In genomic region chr2:132268533-132269518, GRCh38 we compare ENCODE assay signal across 8 cellular contexts.
DNase-seq lines count a peak whose midpoint lies in the region; TF ChIP-seq lines count a peak whose summit lies in the region.
"Not testable (repeated sequence)": the region's sequence is repeated elsewhere in the genome, so short reads cannot be mapped to it uniquely, and the experiment has no call there.

No MANE protein-coding gene starts in this region.

- TF ChIP-seq CTCF in DOHH2 (IDR thresholded peaks at IDR 0.05; ENCODE audit: low read depth, low read length, poor library complexity, severe bottlenecking) = peak; percentile 61
- TF ChIP-seq CTCF in endothelial cell (IDR thresholded peaks at IDR 0.05; ENCODE audit: unreplicated experiment) = peak; percentile 47

- DNase-seq in HPDE6-E6E7 (ENCODE audit: extremely low spot score) = peak; percentile 33
- DNase-seq in T follicular helper cell (ENCODE audit: low read depth) = peak; percentile 54
- peak; percentile 84 for DNase-seq in activated effector memory CD4-positive, alpha-beta T cell treated with anti-CD3 and anti-CD28 coated beads, Interleukin-2, amount 50 U/mL, for 16 hours
- DNase-seq in endothelial cell (ENCODE audit: low spot score) = peak; percentile 78
- peak; percentile 21 for DNase-seq in inferior parietal cortex (ENCODE audit: extremely low spot score)
- peak; percentile 11 for DNase-seq in pons (ENCODE audit: low spot score)
- peak; percentile 18 for DNase-seq in superior temporal gyrus (ENCODE audit: extremely low spot score)

- not testable (repeated sequence) for H3K36me3 Mint-ChIP-seq in endothelial cell (ENCODE audit: low read depth, unreplicated experiment)

- not testable (repeated sequence) for H3F3A ChIP-seq in DOHH2 (ENCODE audit: control insufficient read depth, insufficient read depth)

- H3K9me2 ChIP-seq in DOHH2 (replicated peaks; ENCODE audit: control insufficient read depth, low read length) = not testable (repeated sequence)

- not testable (repeated sequence) for H3K9me3 Mint-ChIP-seq in endothelial cell (ENCODE audit: unreplicated experiment)

- H3K79me2 ChIP-seq in DOHH2 (ENCODE audit: control insufficient read depth, low read length) = not testable (repeated sequence)

- peak overlapping the region; percentile 92 for H3K27ac Mint-ChIP-seq in endothelial cell (ENCODE audit: unreplicated experiment)

- H3K4me1 ChIP-seq in DOHH2 (ENCODE audit: control insufficient read depth, low read length) = peaks cover 48% of the 10 kb centered on the region

- not testable (repeated sequence) for H3K9me3 ChIP-seq in DOHH2 (ENCODE audit: control insufficient read depth, insufficient read depth, low read length)

- peak overlapping the region; percentile 72 for H3K4me3 Mint-ChIP-seq in endothelial cell (ENCODE audit: unreplicated experiment)

- H3K27ac ChIP-seq in DOHH2 (ENCODE audit: low read depth, low read length) = peak overlapping the region; percentile 47

- H3K27me3 ChIP-seq in DOHH2 (ENCODE audit: control insufficient read depth, low read length) = not testable (repeated sequence)

- H3K36me3 ChIP-seq in DOHH2 (ENCODE audit: control insufficient read depth, low read length) = not testable (repeated sequence)

- not testable (repeated sequence) for H3K4me1 Mint-ChIP-seq in endothelial cell (ENCODE audit: unreplicated experiment)

- H3K4me2 ChIP-seq in DOHH2 (ENCODE audit: low read length) = peak overlapping the region; percentile 67

- not testable (repeated sequence) for H3K27me3 Mint-ChIP-seq in endothelial cell (ENCODE audit: unreplicated experiment)

- not testable (repeated sequence) for H4K20me1 ChIP-seq in DOHH2 (ENCODE audit: control insufficient read depth, insufficient read depth, low read depth, low read length)

- peak overlapping the region; percentile 53 for H3K4me3 ChIP-seq in DOHH2 (ENCODE audit: low read length)

Comparison
In these comparisons a context has a peak if more than half of its experiments do, and no peak if none do; other contexts are left out.
1. Peak in every context shown above with its lines: DNase-seq, H3K4me3 ChIP-seq and H3K27ac ChIP-seq.
2. DNase-seq: peak in every context shown above with its lines; median percentile 84 in activated effector memory CD4-positive, alpha-beta T cell treated with anti-CD3 and anti-CD28 coated beads, Interleukin-2, amount 50 U/mL, for 16 hours; 78 in endothelial cell; 54 in T follicular helper cell; 33 in HPDE6-E6E7; 21 in inferior parietal cortex; 18 in superior temporal gyrus; 11 in pons.